Comparison of ENCODE assay signal across 8 cellular contexts in the genomic region with DNA sequence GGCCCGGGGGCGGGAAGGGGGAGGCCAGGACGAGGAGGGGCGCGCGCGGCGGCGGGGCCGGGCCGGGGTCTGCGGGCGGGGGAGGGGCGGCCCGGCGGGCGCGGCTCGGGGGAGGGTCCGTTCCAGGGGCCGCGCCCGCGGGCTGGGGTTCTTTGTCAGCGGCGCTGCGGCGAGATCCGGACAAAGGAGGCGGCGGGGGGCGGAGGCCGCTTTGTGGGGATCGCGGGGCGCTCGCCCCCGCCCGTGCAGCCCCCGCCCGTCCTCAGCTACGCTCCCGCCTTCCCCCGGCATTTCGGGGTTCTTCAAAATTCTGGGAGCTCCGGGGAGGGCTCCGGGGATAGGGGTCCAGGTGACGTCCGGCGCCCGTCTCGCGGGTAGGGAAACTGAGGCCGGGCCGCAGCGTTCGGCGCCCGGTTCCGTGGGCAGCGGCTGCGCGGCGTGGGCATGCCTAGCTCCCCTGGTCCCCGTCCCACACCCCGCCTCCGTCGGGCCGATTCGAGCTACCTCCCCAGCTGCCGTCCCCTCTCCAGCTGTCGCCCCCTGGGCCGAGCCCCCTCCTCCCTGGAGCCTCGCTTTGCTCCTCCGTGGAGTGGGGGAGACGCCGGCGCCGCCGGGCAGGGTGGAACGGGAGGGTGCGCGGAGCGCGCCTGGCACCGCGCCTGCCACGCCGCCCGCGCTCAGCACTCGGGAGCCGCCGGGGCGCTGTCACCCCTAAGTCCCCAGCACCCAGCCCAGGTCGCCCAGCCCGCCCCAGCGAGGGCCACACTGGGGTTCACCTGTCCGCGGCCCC. TPM values are rescaled to one million over a fixed set of nuclear protein-coding genes. Genes with fewer than 3 reads are reported as not detected.
DNase-seq lines count a peak whose midpoint lies in the region; ATAC-seq and TF ChIP-seq lines count a peak whose summit lies in the region.

No MANE protein-coding gene starts in this region.

- DNase-seq in G401 (ENCODE audit: low spot score) (peak; percentile 44), RWPE1 (ENCODE audit: low spot score) (no peak), dorsolateral prefrontal cortex (peak in 1 of 10 donors; percentile 61), activated gamma-delta T cell (lab: John Stamatoyannopoulos, UW) (no peak), T1000 (lab: John Stamatoyannopoulos, UW) (no peak), ACHN (no peak)

- H3K36me3 ChIP-seq in muscle layer of duodenum (ENCODE audit: control insufficient read depth in 1 of 2, insufficient read depth in 2 of 2, low read length in 2 of 2): no peaks in the 10 kb centered on the region

- H3K27me3 ChIP-seq in dorsolateral prefrontal cortex (no peaks in the 10 kb centered on the region), muscle layer of duodenum (ENCODE audit: low read depth, low read length) (no peaks in the 10 kb centered on the region)

- H3K4me1 ChIP-seq in muscle layer of duodenum (ENCODE audit: control insufficient read depth in 1 of 2, insufficient read depth in 2 of 2, low read length in 2 of 2): peaks cover 0 to 49% of the 10 kb centered on the region in 2 donors

- H3K9me3 ChIP-seq in muscle layer of duodenum (ENCODE audit: control insufficient read depth in 1 of 2, low read length in 2 of 2): no peaks in the 10 kb centered on the region

- no peak for ATAC-seq in HG02642 (IDR thresholded peaks at IDR 0.05; ENCODE audit: poor library complexity, unreplicated experiment)

- POLR2A ChIA-PET in RWPE1 (lab: Yijun Ruan, JAX; ENCODE audit: low non-redundant PET): no interaction called here

- TF ChIP-seq CTCF in RWPE1 (conservative IDR thresholded peaks at IDR 0.05; ENCODE audit: low read depth) (no peak), dorsolateral prefrontal cortex (IDR thresholded peaks at IDR 0.05 in 54 of 56, conservative IDR thresholded peaks at IDR 0.05 in 2 of 56; ENCODE audit: low read depth in 1 of 56, partially characterized antibody in 56 of 56) (no peak)

- H3K27ac ChIP-seq in RWPE1 (peak overlapping the region; percentile 82), dorsolateral prefrontal cortex (peak overlapping the region in 57 of 59 donors; percentile 14 to 94 (median 82)), muscle layer of duodenum (ENCODE audit: low read length) (peak overlapping the region; percentile 45)

- in situ Hi-C loops in G401 (cut with HindIII; ENCODE audit: low sequenced_read_pairs): no loop called here
- in situ Hi-C loops in ACHN (cut with HindIII; ENCODE audit: low pct_ligation_motif_present, low pct_unique_long_range_greater_than_20kb, low sequenced_read_pairs): no loop called here

- intact Hi-C loops in dorsolateral prefrontal cortex (cut with DNase I): loop anchor here (5.0 kb wide), 1 partner anchor 129 kb away; a partner anchor contains a TSS

- CTCF ChIA-PET in RWPE1 (lab: Yijun Ruan, JAX): interaction anchor here (0.7 to 1.2 kb wide), 2 partner anchors 261 to 268 kb away, joined by 3 to 4 read pairs; no protein-coding TSS in a partner anchor

- peak overlapping the region; percentile 37 to 95 (median 86) for H3K4me3 ChIP-seq in dorsolateral prefrontal cortex
- H3K4me3 ChIP-seq in muscle layer of duodenum (ENCODE audit: low read depth in 1 of 2, low read length in 2 of 2): peak overlapping the region; percentile 55 to 69

RNA-seq across cellular contexts. Expression of a gene that starts 0.5 kb away (rescaled TPM):
- 18.2 and 28.1 TPM in 2 replicates for total RNA-seq in G401 (2014; rRNA removed; shearing (Covaris generic))
- total RNA-seq in dorsolateral prefrontal cortex: 100 to 1,000 TPM in 118 of 120 experiments, 10 to 100 TPM in 2; 90.3 to 278 (median 166) TPM
